25 cellular contexts compared by ENCODE assay signal in the genomic region with DNA sequence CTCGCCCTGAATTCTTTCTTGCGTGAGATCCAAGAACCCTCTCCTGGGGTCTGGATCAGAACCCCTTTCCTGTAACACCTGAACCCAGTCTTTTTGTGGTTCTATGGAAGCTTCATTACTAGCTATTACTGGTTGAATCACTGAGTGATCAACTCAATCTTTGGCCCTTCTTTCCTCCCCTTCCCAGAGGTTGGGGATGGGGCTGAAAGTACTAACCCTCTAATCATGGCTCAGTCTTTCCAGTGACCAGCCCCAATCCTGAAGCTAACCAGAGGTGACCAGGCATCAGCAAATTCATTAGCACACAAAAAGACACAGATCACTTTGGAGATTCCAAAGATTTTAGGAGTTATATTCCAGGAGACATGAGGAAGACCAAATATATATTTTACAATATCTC. TPM values are rescaled to one million over a fixed set of nuclear protein-coding genes. Genes with fewer than 3 reads are reported as not detected.
DNase-seq lines count a peak whose midpoint lies in the region; ATAC-seq, FAIRE-seq and TF ChIP-seq lines count a peak whose summit lies in the region.
"Had no signal": no experiment of that assay in that cellular context is flagged by ENCODE, and none has a peak within 500 bp of the region (broad histone marks: within the 10 kb centered on the region; RNA-seq: fewer than 3 reads in every experiment).

No MANE protein-coding gene starts in this region.

- peaks cover 3% of the 10 kb centered on the region; the same call in 1 of the 2 replicates for H3K4me1 ChIP-seq in H9 (ENCODE audit: insufficient read depth, low read length)
- H3K4me1 ChIP-seq in H1 (replicated peaks in 1 of 4; ENCODE audit: control insufficient read depth in 3 of 4, insufficient read depth in 4 of 4, low read length in 3 of 4): peaks cover 0 to 7% (median 1%) of the 10 kb centered on the region in 4 experiments; a peak in 2 of 7 replicates

- H2BK12ac ChIP-seq in H9 (ENCODE audit: insufficient read length, low read depth, low read length): no peak overlapping the region
- no peak overlapping the region for H2BK12ac ChIP-seq in H1 (ENCODE audit: low read depth, low read length)

- intact Hi-C loops in activated CD4-positive, alpha-beta T cell treated with anti-CD3 and anti-CD28 coated beads for 36 hours (cut with DNase I, micrococcal nuclease): no loop called here

- peak overlapping the region; percentile 20 for H3K27ac Mint-ChIP-seq in activated CD4-positive, alpha-beta T cell treated with anti-CD3 and anti-CD28 coated beads for 36 hours
- peak overlapping the region in 2 of 3 experiments; percentile 33 to 63; a peak in 1 of 7 replicates for H3K27ac Mint-ChIP-seq in H9
- H3K27ac Mint-ChIP-seq in stimulated activated effector memory CD8-positive, alpha-beta T cell treated with anti-CD3 and anti-CD28 coated beads, Interleukin-12 subunit alpha, Interleukin-12 subunit beta, amount 100 ng/mL, for 72 hours: peak overlapping the region; percentile 75
- H3K27ac Mint-ChIP-seq: CD8-positive, alpha-beta T cell; GM23338 had no signal

- no peak overlapping the region for H2BK120ac ChIP-seq in H9 (ENCODE audit: low read depth, low read length, poor library complexity, severe bottlenecking)
- H2BK120ac ChIP-seq in H1 (replicated peaks; ENCODE audit: low read depth, low read length): no peak overlapping the region

- H3K9ac ChIP-seq in H9 (ENCODE audit: extremely low read depth, insufficient read length, low read length) (no peak overlapping the region), H1 (replicated peaks in 1 of 4; ENCODE audit: extremely low read depth in 1 of 4, low read depth in 3 of 4, low read length in 3 of 4) (no peak overlapping the region)
- H3K9ac ChIP-seq: BLaER1 had no signal

- CTCF ChIA-PET in activated CD4-positive, alpha-beta T cell treated with anti-CD3 and anti-CD28 coated beads for 36 hours (lab: Charles Lee): interaction anchor here (1.0 kb wide), 1 partner anchor 10 kb away, joined by 3 read pairs; no protein-coding TSS in a partner anchor
- CTCF ChIA-PET in H1 (lab: Charles Lee; ENCODE audit: partially characterized antibody): interaction anchor here (0.6 to 1.4 kb wide), 2 partner anchors 77 to 96 kb away, joined by 3 read pairs; no protein-coding TSS in a partner anchor

- H3K56ac ChIP-seq in H9 (ENCODE audit: insufficient read length, low read depth, low read length) (no peak overlapping the region), H1 (replicated peaks; ENCODE audit: insufficient read length, low read depth, low read length) (no peak overlapping the region)

- H3K27me3 ChIP-seq in H9 (ENCODE audit: insufficient read depth, low read length) (no peaks in the 10 kb centered on the region), H1 (replicated peaks in 1 of 4; ENCODE audit: control insufficient read depth in 3 of 4, extremely low read depth in 1 of 4, insufficient read depth in 3 of 4, low read length in 3 of 4) (no peaks in the 10 kb centered on the region)
- H3K27me3 ChIP-seq: BLaER1 had no signal

- TF ChIP-seq RAD21 in H1 (IDR thresholded peaks at IDR 0.05 in 1 of 2, conservative IDR thresholded peaks at IDR 0.05 in 1 of 2; ENCODE audit: low read depth in 2 of 2, low read length in 2 of 2): no peak

- peaks cover 21% of the 10 kb centered on the region for H3K36me3 Mint-ChIP-seq in activated CD4-positive, alpha-beta T cell treated with anti-CD3 and anti-CD28 coated beads for 36 hours (ENCODE audit: low read depth)
- peaks cover 9 to 28% (median 22%) of the 10 kb centered on the region in 3 experiments for H3K36me3 Mint-ChIP-seq in H9 (ENCODE audit: insufficient read depth in 1 of 3, low read depth in 3 of 3)
- no peaks in the 10 kb centered on the region for H3K36me3 Mint-ChIP-seq in stimulated activated effector memory CD8-positive, alpha-beta T cell treated with anti-CD3 and anti-CD28 coated beads, Interleukin-12 subunit alpha, Interleukin-12 subunit beta, amount 100 ng/mL, for 72 hours

- H3K23ac ChIP-seq in H9 (ENCODE audit: insufficient read length, low read depth, low read length) (no peak overlapping the region), H1 (ENCODE audit: insufficient read length) (no peak overlapping the region)

- no peak overlapping the region for H3K4me3 Mint-ChIP-seq in activated CD4-positive, alpha-beta T cell treated with anti-CD3 and anti-CD28 coated beads for 36 hours
- H3K4me3 Mint-ChIP-seq in H9: no peak overlapping the region
- no peak overlapping the region for H3K4me3 Mint-ChIP-seq in stimulated activated effector memory CD8-positive, alpha-beta T cell treated with anti-CD3 and anti-CD28 coated beads, Interleukin-12 subunit alpha, Interleukin-12 subunit beta, amount 100 ng/mL, for 72 hours
- H3K4me3 Mint-ChIP-seq: CD8-positive, alpha-beta T cell; GM23338 had no signal

- H2AFZ ChIP-seq in H9 (ENCODE audit: low read length) (no peak overlapping the region), H1 (ENCODE audit: low read length) (no peak overlapping the region)
- H2AFZ ChIP-seq: GM23338, PC-9 had no signal

- no peaks in the 10 kb centered on the region for H3K23me2 ChIP-seq in H9 (ENCODE audit: insufficient read length, low read depth, low read length, poor library complexity, severe bottlenecking)
- H3K23me2 ChIP-seq in H1 (ENCODE audit: low read depth, low read length): 0 out of 2 replicates have a peak, but pooled peaks cover 2% of the 10 kb centered on the region

- no peak for DNase-seq in activated CD4-positive, alpha-beta T cell treated with anti-CD3 and anti-CD28 coated beads for 36 hours
- no peak for DNase-seq in activated CD4-positive, alpha-beta T cell treated with anti-CD3 and anti-CD28 coated beads for 1 hour
- DNase-seq in H9: no peak
- no peak for DNase-seq in H1 (ENCODE audit: low read depth in 1 of 2, low spot score in 2 of 2)
- DNase-seq in stimulated activated effector memory CD8-positive, alpha-beta T cell treated with anti-CD3 and anti-CD28 coated beads, Interleukin-12 subunit alpha, Interleukin-12 subunit beta, amount 100 ng/mL, for 72 hours (ENCODE audit: low spot score in 2 of 2): no peak
- no peak for DNase-seq in T-helper 9 cell
- DNase-seq: ACHN; CD8-positive, alpha-beta T cell; KG1; NCI-H1092; NCI-H1436; NCI-H187 treated with DMSO at 0.1 percent for 48 hours; NCI-H2107; NCI-H446 treated with DMSO at 0.1 percent for 48 hours; NCI-H69; PC-9; RPMI8226; SHP77 had no signal

- peaks cover 16% of the 10 kb centered on the region for H3K9me3 Mint-ChIP-seq in activated CD4-positive, alpha-beta T cell treated with anti-CD3 and anti-CD28 coated beads for 36 hours (ENCODE audit: low read depth)
- peaks cover 19 to 23% of the 10 kb centered on the region in 2 experiments for H3K9me3 Mint-ChIP-seq in H9
- peaks cover 7% of the 10 kb centered on the region for H3K9me3 Mint-ChIP-seq in stimulated activated effector memory CD8-positive, alpha-beta T cell treated with anti-CD3 and anti-CD28 coated beads, Interleukin-12 subunit alpha, Interleukin-12 subunit beta, amount 100 ng/mL, for 72 hours

- no peak overlapping the region for H2BK15ac ChIP-seq in H9 (ENCODE audit: low read depth, low read length)
- H2BK15ac ChIP-seq in H1 (ENCODE audit: low read length): 0 out of 2 replicates have a peak overlapping the region, but pooled peaks have one; percentile 61

- ATAC-seq in activated CD4-positive, alpha-beta T cell treated with anti-CD3 and anti-CD28 coated beads for 36 hours: no peak
- ATAC-seq in stimulated activated effector memory CD8-positive, alpha-beta T cell treated with anti-CD3 and anti-CD28 coated beads, Interleukin-12 subunit alpha, Interleukin-12 subunit beta, amount 100 ng/mL, for 72 hours: no peak
- ATAC-seq in HG03571 (IDR thresholded peaks at IDR 0.05; ENCODE audit: unreplicated experiment) (no peak), GM18517 (IDR thresholded peaks at IDR 0.05; ENCODE audit: unreplicated experiment) (no peak)
- ATAC-seq: CD8-positive, alpha-beta T cell; GM23338 had no signal

- no peak for TF ChIP-seq POLR2A in H1 (IDR thresholded peaks at IDR 0.05; ENCODE audit: control extremely low read depth in 1 of 2, low read depth in 2 of 2, low read length in 2 of 2)

- H3K4me1 Mint-ChIP-seq in activated CD4-positive, alpha-beta T cell treated with anti-CD3 and anti-CD28 coated beads for 36 hours: peaks cover 56% of the 10 kb centered on the region
- peaks cover 22 to 23% of the 10 kb centered on the region in 2 experiments for H3K4me1 Mint-ChIP-seq in H9
- H3K4me1 Mint-ChIP-seq in stimulated activated effector memory CD8-positive, alpha-beta T cell treated with anti-CD3 and anti-CD28 coated beads, Interleukin-12 subunit alpha, Interleukin-12 subunit beta, amount 100 ng/mL, for 72 hours: peaks cover 28% of the 10 kb centered on the region

- H3K27me3 Mint-ChIP-seq in activated CD4-positive, alpha-beta T cell treated with anti-CD3 and anti-CD28 coated beads for 36 hours: no peaks in the 10 kb centered on the region
- no peaks in the 10 kb centered on the region for H3K27me3 Mint-ChIP-seq in H9 (ENCODE audit: low read depth)

- H4K91ac ChIP-seq in H9 (ENCODE audit: insufficient read length, low read depth, low read length): no peak overlapping the region
- no peak overlapping the region for H4K91ac ChIP-seq in H1 (replicated peaks; ENCODE audit: insufficient read length, low read length)

- WGBS in H9 (ENCODE audit: extremely low coverage, insufficient read length, low lambda C conversion rate): no CpG with 5 or more reads among the region's 2 CpGs
- 95% methylated on average over 2 of the region's 2 CpGs; no CpG with 5 or more reads in 1 of the 2 experiments for WGBS in H1 (ENCODE audit: extremely low coverage in 1 of 2, insufficient coverage in 1 of 2, insufficient read length in 1 of 2, insufficient replicate concordance in 2 of 2, low coverage in 1 of 2, low lambda C conversion rate in 2 of 2, missing lambda C conversion rate in 1 of 2), 2 experiments

- H3T11ph ChIP-seq in H9 (ENCODE audit: low read length): no peak overlapping the region

- TF ChIP-seq CTCF in H9 (conservative IDR thresholded peaks at IDR 0.05) (no peak), H1 (IDR thresholded peaks at IDR 0.05; ENCODE audit: control extremely low read depth in 1 of 3, insufficient read depth in 1 of 3, low read depth in 1 of 3, low read length in 3 of 3) (no peak)

- no peak overlapping the region for H3K27ac ChIP-seq in H9 (ENCODE audit: insufficient read length, low read depth, low read length)
- no peak overlapping the region for H3K27ac ChIP-seq in H1 (ENCODE audit: low read depth, low read length)
- H3K27ac ChIP-seq: 22Rv1, BLaER1, PC-9 had no signal

- H4K8ac ChIP-seq in H9 (replicated peaks; ENCODE audit: insufficient read length, low read depth, low read length) (no peak overlapping the region), H1 (ENCODE audit: extremely low read depth, insufficient read depth, low read length) (no peak overlapping the region)

- peaks cover 0 to 6% (median 0%) of the 10 kb centered on the region in 4 experiments; a peak in 1 of 8 replicates for H3K36me3 ChIP-seq in H1 (ENCODE audit: control insufficient read depth in 2 of 4, insufficient read depth in 4 of 4, low read length in 3 of 4)

- H3K14ac ChIP-seq in H9 (ENCODE audit: insufficient read depth, low read length): no peak overlapping the region
- H3K14ac ChIP-seq in H1 (ENCODE audit: insufficient read length): no peak overlapping the region

- POLR2A ChIA-PET in activated CD4-positive, alpha-beta T cell treated with anti-CD3 and anti-CD28 coated beads for 36 hours (lab: Charles Lee): no interaction called here
- POLR2A ChIA-PET in H1 (lab: Charles Lee; ENCODE audit: partially characterized antibody): no interaction called here

- no peaks in the 10 kb centered on the region for H3K79me1 ChIP-seq in H9 (ENCODE audit: insufficient read depth, low read depth, low read length, poor library complexity, severe bottlenecking)
- no peaks in the 10 kb centered on the region; the same call in 1 of the 2 replicates for H3K79me1 ChIP-seq in H1 (ENCODE audit: low read depth, low read length)

- H2AK5ac ChIP-seq in H9 (ENCODE audit: insufficient read length, low read length) (no peak overlapping the region), H1 (ENCODE audit: low read depth, low read length) (no peak overlapping the region)

- H3K4ac ChIP-seq in H9 (ENCODE audit: low read depth, low read length) (no peak overlapping the region), H1 (replicated peaks; ENCODE audit: insufficient read length, low read depth, low read length) (no peak overlapping the region)

- no peak overlapping the region for H2BK5ac ChIP-seq in H9 (ENCODE audit: insufficient read length, low read length)
- H2BK5ac ChIP-seq in H1 (ENCODE audit: low read depth, low read length): no peak overlapping the region

- H3K18ac ChIP-seq in H9 (ENCODE audit: insufficient read length, low read depth, low read length) (no peak overlapping the region), H1 (ENCODE audit: extremely low read depth, low read length) (no peak overlapping the region; the same call in 1 of the 2 replicates)

- no peak overlapping the region for H3K4me3 ChIP-seq in H1 (ENCODE audit: extremely low read depth in 1 of 4, insufficient read depth in 2 of 4, low read depth in 3 of 4, low read length in 4 of 4)
- H3K4me3 ChIP-seq: BLaER1, GM23338, PC-9 had no signal

- no peak for TF ChIP-seq EP300 in H1 (IDR thresholded peaks at IDR 0.05; ENCODE audit: borderline replicate concordance in 1 of 2, low read depth in 2 of 2, low read length in 2 of 2)

- H2BK20ac ChIP-seq in H9 (ENCODE audit: low read depth, low read length, poor library complexity, severe bottlenecking) (no peak overlapping the region), H1 (ENCODE audit: low read length) (no peak overlapping the region)

- no peaks in the 10 kb centered on the region for H4K20me1 ChIP-seq in H9 (ENCODE audit: control insufficient read depth, insufficient read depth, insufficient read length)
- no peaks in the 10 kb centered on the region for H4K20me1 ChIP-seq in H1 (replicated peaks in 1 of 2; ENCODE audit: control insufficient read depth in 1 of 2, insufficient read depth in 2 of 2, low read length in 2 of 2)

- no peak for FAIRE-seq in H1 (lab: Jason Lieb, UNC)
- FAIRE-seq: G401.6, GM18507 had no signal

- H3K9me3 ChIP-seq in H9 (ENCODE audit: control insufficient read depth, low read depth, low read length) (no peaks in the 10 kb centered on the region), H1 (ENCODE audit: insufficient read depth in 2 of 2, low read depth in 1 of 2, low read length in 1 of 2) (peaks cover 0 to 4% of the 10 kb centered on the region in 2 experiments; a peak in 2 of 4 replicates)

- H4K5ac ChIP-seq in H9 (ENCODE audit: insufficient read length, low read depth, low read length) (no peak overlapping the region), H1 (ENCODE audit: insufficient read length, low read depth, low read length) (no peak overlapping the region)

- H3K79me2 ChIP-seq in H9 (ENCODE audit: insufficient read depth, low read length) (no peaks in the 10 kb centered on the region; the same call in 1 of the 2 replicates), H1 (ENCODE audit: control insufficient read depth in 1 of 2, insufficient read depth in 2 of 2, low read length in 2 of 2) (peaks cover 3 to 39% of the 10 kb centered on the region in 2 experiments; a peak in 2 of 4 replicates)

- H3K4me2 ChIP-seq in H9 (ENCODE audit: insufficient read depth, insufficient read length, low read length) (no peak overlapping the region), H1 (ENCODE audit: insufficient read depth in 1 of 2, low read depth in 2 of 2, low read length in 2 of 2) (no peak overlapping the region)
- H3K4me2 ChIP-seq: BLaER1, GM23338, PC-9 had no signal

RNA-seq across cellular contexts. Expression of a gene that starts 39.5 kb away (rescaled TPM):
- total RNA-seq in activated CD4-positive, alpha-beta T cell treated with anti-CD3 and anti-CD28 coated beads for 36 hours: 10 to 100 TPM; 62.8 to 66.0 TPM
- total RNA-seq in H9 (2021): 36.6 and 38.8 TPM in 2 replicates
- total RNA-seq in H1 (2021; fragmentation: NEBNext Ultra II Directional; extraction: Animal tissue kit (Norgen Biotek cat#: 25700)): 43.4 and 46.0 TPM in 2 replicates
- polyA plus RNA-seq in H1 (2011; rRNA removed): 26.8 and 36.2 TPM in 2 replicates
- 28.7 TPM for polyA plus RNA-seq in H1 (2011; cell fraction: cytosol; rRNA removed)
- 69.0 TPM for polyA plus RNA-seq in H1 (2011; cell fraction: nucleus; rRNA removed)
- polyA plus RNA-seq in H1 (2012, experiment 1 of 2): 34.4 to 51.7 TPM (median 38.0 TPM) in 4 replicates
- polyA plus RNA-seq in H1 (2012, experiment 2 of 2): 2.4 TPM
- 15.3 TPM for polyA plus RNA-seq in H1 (2013, experiment 1 of 2)
- 12.6 TPM for polyA plus RNA-seq in H1 (2013, experiment 2 of 2)
- polyA minus RNA-seq in H1 (2011; rRNA and poly(A)+ RNA removed): 65.5 and 98.2 TPM in 2 replicates
- 56.9 TPM for polyA minus RNA-seq in H1 (2011; cell fraction: cytosol; rRNA and poly(A)+ RNA removed)
- polyA minus RNA-seq in H1 (2011; cell fraction: nucleus; rRNA and poly(A)+ RNA removed): 87.7 TPM

Comparison
In these comparisons a context has a peak if more than half of its experiments do, and no peak if none do; other contexts are left out.
1. H3K27ac Mint-ChIP-seq: peak in every context shown above with its lines; median percentile 75 in stimulated activated effector memory CD8-positive, alpha-beta T cell treated with anti-CD3 and anti-CD28 coated beads, Interleukin-12 subunit alpha, Interleukin-12 subunit beta, amount 100 ng/mL, for 72 hours; 48 in H9; 20 in activated CD4-positive, alpha-beta T cell treated with anti-CD3 and anti-CD28 coated beads for 36 hours.